Comparison of ENCODE assay signal across 1 cellular context in genomic region chr13:69109891-69110525, GRCh38.
TF ChIP-seq lines count a peak whose summit lies in the region.

No MANE protein-coding gene starts in this region.

TF ChIP-seq in WTC11, 78 proteins besides CTCF, POLR2A, EP300 and RAD21:
- TF ChIP-seq FOXK1 (CRISPR knock-in tag; IDR thresholded peaks at IDR 0.05) (no peak), ZMAT4 (CRISPR knock-in tag; IDR thresholded peaks at IDR 0.05) (no peak)
